In the genomic region with DNA sequence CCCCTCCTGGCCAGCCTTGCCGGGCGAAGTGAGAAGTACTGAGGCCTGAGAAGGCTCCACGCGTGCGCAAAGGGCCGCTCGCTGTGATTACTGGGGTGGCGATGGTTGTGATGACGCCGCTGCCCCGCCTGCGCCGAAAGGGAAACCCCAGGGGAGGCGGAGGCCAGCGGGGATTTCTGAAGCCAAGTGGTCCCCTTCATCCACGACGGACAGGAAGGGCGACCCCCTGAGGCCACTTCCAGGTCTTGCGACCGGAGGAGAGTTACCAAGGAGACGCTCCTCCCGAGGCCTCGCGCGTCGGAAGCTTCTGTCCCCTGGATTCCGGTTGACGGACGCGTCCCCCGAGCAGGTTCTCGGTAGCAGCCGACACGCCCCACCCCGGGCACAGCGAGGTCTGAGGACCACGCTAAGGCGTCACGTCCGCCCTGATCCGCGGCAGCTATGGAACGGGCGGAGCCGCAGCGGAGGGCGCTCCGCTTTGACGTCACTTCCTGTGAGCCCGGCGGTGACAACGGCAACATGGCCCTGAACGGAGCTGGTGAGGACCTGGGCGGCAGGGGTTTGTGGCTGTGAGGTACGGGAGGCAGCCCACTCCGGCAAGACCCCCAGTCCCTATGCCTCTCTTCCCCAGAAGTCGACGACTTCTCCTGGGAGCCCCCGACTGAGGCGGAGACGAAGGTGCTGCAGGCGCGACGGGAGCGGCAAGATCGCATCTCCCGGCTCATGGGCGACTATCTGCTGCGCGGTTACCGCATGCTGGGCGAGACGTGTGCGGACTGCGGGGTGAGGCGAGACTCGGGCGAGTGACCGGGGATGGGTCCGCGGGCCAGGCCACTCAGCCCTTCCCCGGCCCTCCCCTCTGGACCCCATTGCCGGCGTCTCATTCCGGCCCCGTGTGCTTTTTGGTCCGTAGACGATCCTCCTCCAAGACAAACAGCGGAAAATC, we compare ENCODE assay signal across 8 cellular contexts. TPM values are rescaled to one million over a fixed set of nuclear protein-coding genes. Genes with fewer than 3 reads are reported as not detected.
DNase-seq lines count a peak whose midpoint lies in the region; ATAC-seq and TF ChIP-seq lines count a peak whose summit lies in the region.

A gene with protein sequence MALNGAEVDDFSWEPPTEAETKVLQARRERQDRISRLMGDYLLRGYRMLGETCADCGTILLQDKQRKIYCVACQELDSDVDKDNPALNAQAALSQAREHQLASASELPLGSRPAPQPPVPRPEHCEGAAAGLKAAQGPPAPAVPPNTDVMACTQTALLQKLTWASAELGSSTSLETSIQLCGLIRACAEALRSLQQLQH (plus strand): TSS at position 505 of the 946 bp plus-strand sequence. CDS start 15 bp downstream, at position 520.

- H2BK5ac ChIP-seq in mesendoderm (ENCODE audit: low read length), result no peak within 1 kb of the TSS

- peaks cover 31% of the 10 kb centered on the region for H3K4me1 ChIP-seq in Caco-2
- peaks cover 11% of the 10 kb centered on the region for H3K4me1 ChIP-seq in mesendoderm (ENCODE audit: control insufficient read depth, low read depth, low read length)

- POLR2A ChIA-PET in Caco-2 (lab: Charles Lee), result interaction anchor here (0.6 to 1.1 kb wide), 10 partner anchors 9 to 309 kb away, joined by 3 to 7 read pairs (median 3); a partner anchor contains a TSS
- POLR2A ChIA-PET in activated CD8-positive, alpha-beta memory T cell treated with anti-CD3 and anti-CD28 coated beads for 36 hours (lab: Charles Lee), result interaction anchor here (0.8 to 1.2 kb wide), 6 partner anchors 43 to 321 kb away, joined by 3 to 4 read pairs (median 3); a partner anchor contains a TSS

- peak within 1 kb of the TSS; percentile 76 for H4K8ac ChIP-seq in mesendoderm (ENCODE audit: low read depth, low read length)

- no peak within 1 kb of the TSS for H4K5ac ChIP-seq in mesendoderm (ENCODE audit: low read length)

- H3K4me2 ChIP-seq in mesendoderm (ENCODE audit: low read length), result peak within 1 kb of the TSS; percentile 81

- no peaks in the 10 kb centered on the region for H3K9me3 ChIP-seq in Caco-2

- CTCF ChIA-PET in Caco-2 (lab: Charles Lee), result interaction anchor here (0.5 to 3.5 kb wide), 12 partner anchors 10 to 432 kb away, joined by 3 to 23 read pairs (median 4); a partner anchor contains a TSS
- CTCF ChIA-PET in activated CD8-positive, alpha-beta memory T cell treated with anti-CD3 and anti-CD28 coated beads for 36 hours (lab: Charles Lee), result interaction anchor here (0.7 to 4.6 kb wide), 12 partner anchors 12 to 45 kb away, joined by 3 to 56 read pairs (median 5); a partner anchor contains a TSS

- intact Hi-C loops in Caco-2 (cut with micrococcal nuclease; ENCODE audit: unreplicated experiment), result loop anchor here (1.0 to 2.0 kb wide), 4 partner anchors 12 to 47 kb away; a partner anchor contains a TSS

- peak within 1 kb of the TSS; percentile 98 for H3K56ac ChIP-seq in mesendoderm (ENCODE audit: low read length)

- H3K27me3 ChIP-seq in Caco-2 (replicated peaks; ENCODE audit: control insufficient read depth, insufficient read depth, low read length) (no peaks in the 10 kb centered on the region), mesendoderm (ENCODE audit: insufficient read depth, low read length, poor library complexity) (no peaks in the 10 kb centered on the region)

- no peaks in the 10 kb centered on the region for H3K9me3 Mint-ChIP-seq in Caco-2 (ENCODE audit: unreplicated experiment)
- H3K9me3 Mint-ChIP-seq in effector memory CD8-positive, alpha-beta T cell, result no peaks in the 10 kb centered on the region

- peaks cover 25% of the 10 kb centered on the region for H3K4me1 Mint-ChIP-seq in Caco-2 (ENCODE audit: low read depth, unreplicated experiment)
- H3K4me1 Mint-ChIP-seq in effector memory CD8-positive, alpha-beta T cell (ENCODE audit: low read depth in 2 of 2), result peaks cover 68 to 71% of the 10 kb centered on the region in 2 donors

- H3K4me3 ChIP-seq in Caco-2 (ENCODE audit: low read depth, low read length) (peak within 1 kb of the TSS; percentile 99), mesendoderm (ENCODE audit: low read length) (peak within 1 kb of the TSS; percentile 97)

- peaks cover 1% of the 10 kb centered on the region for H3K36me3 ChIP-seq in Caco-2 (ENCODE audit: control insufficient read depth, insufficient read depth, low read length)
- no peaks in the 10 kb centered on the region for H3K36me3 ChIP-seq in mesendoderm (ENCODE audit: control insufficient read depth, insufficient read depth, low read length)

- peaks cover 8% of the 10 kb centered on the region for H3K79me2 ChIP-seq in mesendoderm (ENCODE audit: control insufficient read depth, insufficient read depth, low read length)

- WGBS in mesendoderm (ENCODE audit: extremely low coverage, insufficient coverage, low lambda C conversion rate), result no CpG with 5 or more reads among the region's 89 CpGs

- H2AK5ac ChIP-seq in mesendoderm (ENCODE audit: low read length), result no peak within 1 kb of the TSS

- H3K9ac ChIP-seq in mesendoderm (ENCODE audit: low read length), result peak within 1 kb of the TSS; percentile 92

- peaks cover 57% of the 10 kb centered on the region for H3K36me3 Mint-ChIP-seq in Caco-2 (ENCODE audit: insufficient read depth, unreplicated experiment)
- peaks cover 71% of the 10 kb centered on the region for H3K36me3 Mint-ChIP-seq in effector memory CD8-positive, alpha-beta T cell (ENCODE audit: insufficient read depth)

- H3K27ac Mint-ChIP-seq in Caco-2 (ENCODE audit: unreplicated experiment), result peak within 1 kb of the TSS; percentile 97
- peak within 1 kb of the TSS; percentile 98 to 99 for H3K27ac Mint-ChIP-seq in effector memory CD8-positive, alpha-beta T cell

- peak within 1 kb of the TSS; percentile 98 for H3K4me3 Mint-ChIP-seq in Caco-2 (ENCODE audit: unreplicated experiment)
- H3K4me3 Mint-ChIP-seq in effector memory CD8-positive, alpha-beta T cell, result peak within 1 kb of the TSS; percentile 98 to 99

- H3K27me3 Mint-ChIP-seq in Caco-2 (ENCODE audit: insufficient read depth, unreplicated experiment), result no peaks in the 10 kb centered on the region
- H3K27me3 Mint-ChIP-seq in effector memory CD8-positive, alpha-beta T cell, result no peaks in the 10 kb centered on the region

- DNase-seq in Caco-2 (peak; percentile 98 to 99), HT1080 (ENCODE audit: low read depth) (peak; percentile 99), NOMO-1 (lab: John Stamatoyannopoulos, UW; ENCODE audit: unreplicated experiment in 2 of 2) (peak; percentile 99), mesendoderm (peak; percentile 99)
- peak; percentile 97 for DNase-seq in effector memory CD8-positive, alpha-beta T cell
- DNase-seq in stimulated activated CD8-positive, alpha-beta memory T cell treated with anti-CD3 and anti-CD28 coated beads, Interleukin-15, amount 100 ng/mL, for 1 hour (ENCODE audit: low read depth), result peak; percentile 93

- no peak within 1 kb of the TSS for H2BK120ac ChIP-seq in mesendoderm (ENCODE audit: low read depth, low read length)

- H3K79me1 ChIP-seq in mesendoderm (ENCODE audit: low read length), result peaks cover 9% of the 10 kb centered on the region

- TSS peak; percentile 76 for BruUV-seq in Caco-2 (replicated peaks; lab: Mats Ljungman, UMichigan)

- H3K18ac ChIP-seq in mesendoderm (ENCODE audit: low read length), result peak within 1 kb of the TSS; percentile 22

- H3K27ac ChIP-seq in mesendoderm (ENCODE audit: low read depth, low read length), result peak within 1 kb of the TSS; percentile 84

- peak; percentile 40 to 58 for TF ChIP-seq CTCF in Caco-2 (IDR thresholded peaks at IDR 0.05; ENCODE audit: insufficient read depth in 1 of 2, low read depth in 1 of 2, low read length in 1 of 2, severe bottlenecking in 1 of 2, unreplicated experiment in 1 of 2)

- no peak within 1 kb of the TSS for H3K23ac ChIP-seq in mesendoderm (ENCODE audit: low read length)

- H3K4ac ChIP-seq in mesendoderm (ENCODE audit: low read depth, low read length), result peak within 1 kb of the TSS; percentile 64

- H2BK15ac ChIP-seq in mesendoderm (replicated peaks; ENCODE audit: low read depth), result no peak within 1 kb of the TSS

- peak; percentile 53 for ATAC-seq in GM21360 (IDR thresholded peaks at IDR 0.05; ENCODE audit: unreplicated experiment)
- ATAC-seq in effector memory CD8-positive, alpha-beta T cell (replicated peaks), result peak; percentile 66

RNA-seq across cellular contexts. Expression of the gene that starts here (rescaled TPM):
- 52.9 and 53.9 TPM in 2 replicates for total RNA-seq in Caco-2 (2022)
- 137 and 145 TPM in 2 replicates for total RNA-seq in HT1080 (2014; rRNA removed; shearing (Covaris generic))
- polyA plus RNA-seq in HT1080 (2015; cell fraction: cytosol; rRNA removed), result 92.5 and 122 TPM in 2 replicates
- polyA plus RNA-seq in HT1080 (2015; cell fraction: nucleus; rRNA removed), result 74.7 and 83.9 TPM in 2 replicates
- 10 to 100 TPM; 76.7 to 78.2 TPM for total RNA-seq in activated CD8-positive, alpha-beta memory T cell treated with anti-CD3 and anti-CD28 coated beads for 36 hours
- 110 TPM for polyA plus RNA-seq in mesendoderm (2013, experiment 1 of 2)
- 113 TPM for polyA plus RNA-seq in mesendoderm (2013, experiment 2 of 2)

Comparison
In these comparisons a context has a peak if more than half of its experiments do, and no peak if none do; other contexts are left out.
1. Peak in every context shown above with its lines: DNase-seq, ATAC-seq, H3K4me3 ChIP-seq and H3K27ac ChIP-seq.